ENCODE assay signal across 8 cellular contexts in the genomic region with DNA sequence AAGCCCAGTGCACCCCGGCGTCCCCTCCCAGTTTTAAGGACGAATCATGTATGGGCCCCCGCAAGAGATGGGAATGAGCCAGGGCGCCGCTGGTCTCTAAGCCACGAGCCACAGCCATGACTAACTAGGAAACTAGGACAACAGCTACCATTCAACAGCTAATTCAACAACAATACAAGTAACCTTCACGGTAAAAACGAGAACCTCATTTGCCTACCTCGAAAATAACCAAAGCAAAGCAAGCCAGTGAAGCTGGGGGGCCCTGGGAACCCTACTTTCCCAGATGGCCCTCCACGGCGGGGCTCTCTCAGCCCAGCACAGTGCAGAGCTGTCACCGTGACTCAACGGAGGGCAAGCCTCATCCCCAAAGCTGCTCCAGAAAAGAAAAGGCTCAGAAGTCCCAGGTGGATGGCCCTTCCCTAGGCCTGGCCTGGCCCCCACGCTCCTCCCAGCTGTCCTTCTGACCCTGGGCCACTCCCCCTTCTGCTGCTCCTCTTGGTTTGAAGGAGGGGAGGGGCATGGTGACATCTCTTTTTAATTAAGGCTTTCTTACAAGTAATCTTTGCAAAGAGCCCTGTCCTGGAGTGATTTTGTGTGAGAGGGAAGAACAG.
DNase-seq lines count a peak whose midpoint lies in the region; ATAC-seq and TF ChIP-seq lines count a peak whose summit lies in the region.

No MANE protein-coding gene starts in this region.

- peak overlapping the region; percentile 73 for H3K27ac ChIP-seq in substantia nigra (ENCODE audit: low read depth, low read length, poor library complexity, severe bottlenecking)

- H3K79me2 ChIP-seq in Loucy (ENCODE audit: insufficient read depth, low read length), result peaks cover 51% of the 10 kb centered on the region; the same call in 1 of the 2 replicates

- no peak for TF ChIP-seq CTCF in BE2C (IDR thresholded peaks at IDR 0.05; ENCODE audit: low read depth, low read length)
- no peak for TF ChIP-seq CTCF in Loucy (conservative IDR thresholded peaks at IDR 0.05; ENCODE audit: low read length)

- H3K4me2 ChIP-seq in Loucy (ENCODE audit: low read depth, low read length, poor library complexity, severe bottlenecking), result peak overlapping the region; percentile 85

- H3K9me2 ChIP-seq in Loucy (replicated peaks; ENCODE audit: low read depth, low read length), result no peaks in the 10 kb centered on the region

- H3K9ac ChIP-seq in Loucy (ENCODE audit: low read depth, low read length, poor library complexity, severe bottlenecking), result peak overlapping the region; percentile 59

- H3K4me1 ChIP-seq in BE2C, result peaks cover 37% of the 10 kb centered on the region
- H3K4me1 ChIP-seq in Loucy (ENCODE audit: insufficient read depth, low read length, poor library complexity, severe bottlenecking), result peaks cover 54% of the 10 kb centered on the region

- H3K36me3 ChIP-seq in BE2C (no peaks in the 10 kb centered on the region), Loucy (ENCODE audit: insufficient read depth, low read length) (no peaks in the 10 kb centered on the region)

- H3K9me3 ChIP-seq in BE2C (no peaks in the 10 kb centered on the region), Loucy (ENCODE audit: insufficient read depth, low read depth, low read length) (no peaks in the 10 kb centered on the region)

- no peaks in the 10 kb centered on the region for H3K27me3 ChIP-seq in BE2C
- no peaks in the 10 kb centered on the region for H3K27me3 ChIP-seq in Loucy (ENCODE audit: insufficient read depth, low read length, poor library complexity, severe bottlenecking)

- no peak overlapping the region for H2AFZ ChIP-seq in Loucy (ENCODE audit: low read length)

- H3F3A ChIP-seq in Loucy (ENCODE audit: low read depth), result no peaks in the 10 kb centered on the region

- H3K4me3 ChIP-seq in BE2C (ENCODE audit: low read depth, low read length) (peak overlapping the region; percentile 36; the same call in 1 of the 2 replicates), Loucy (ENCODE audit: low read length, poor library complexity, severe bottlenecking) (peak overlapping the region; percentile 66)

- ATAC-seq in HG03175 (IDR thresholded peaks at IDR 0.05; ENCODE audit: unreplicated experiment), result no peak

- H4K20me1 ChIP-seq in Loucy (ENCODE audit: insufficient read depth, low read length, poor library complexity, severe bottlenecking), result peaks cover 5% of the 10 kb centered on the region

- DNase-seq in BE2C, result peak; percentile 52
- DNase-seq in amniotic epithelial cell (ENCODE audit: low read depth), result peak; percentile 83
- DNase-seq in islet precursor cell, result peak; percentile 50
- DNase-seq in substantia nigra (lab: John Stamatoyannopoulos, UW), result peak in 2 of 49 donors; percentile 37 to 38
- DNase-seq in NCI-H1417 treated with DMSO at 0.1 percent for 48 hours (lab: John Stamatoyannopoulos, UW), result no peak
- no peak for DNase-seq in SKM-1 treated with dmso at 0.1 percent for 144 hours (lab: John Stamatoyannopoulos, UW; ENCODE audit: unreplicated experiment)

Comparison
In these comparisons a context has a peak if more than half of its experiments do, and no peak if none do; other contexts are left out.
1. DNase-seq: peak in BE2C (single experiment), amniotic epithelial cell (single experiment) and islet precursor cell (single experiment); none in NCI-H1417 treated with DMSO at 0.1 percent for 48 hours (single experiment) and SKM-1 treated with dmso at 0.1 percent for 144 hours (single experiment).